In the genomic region with DNA sequence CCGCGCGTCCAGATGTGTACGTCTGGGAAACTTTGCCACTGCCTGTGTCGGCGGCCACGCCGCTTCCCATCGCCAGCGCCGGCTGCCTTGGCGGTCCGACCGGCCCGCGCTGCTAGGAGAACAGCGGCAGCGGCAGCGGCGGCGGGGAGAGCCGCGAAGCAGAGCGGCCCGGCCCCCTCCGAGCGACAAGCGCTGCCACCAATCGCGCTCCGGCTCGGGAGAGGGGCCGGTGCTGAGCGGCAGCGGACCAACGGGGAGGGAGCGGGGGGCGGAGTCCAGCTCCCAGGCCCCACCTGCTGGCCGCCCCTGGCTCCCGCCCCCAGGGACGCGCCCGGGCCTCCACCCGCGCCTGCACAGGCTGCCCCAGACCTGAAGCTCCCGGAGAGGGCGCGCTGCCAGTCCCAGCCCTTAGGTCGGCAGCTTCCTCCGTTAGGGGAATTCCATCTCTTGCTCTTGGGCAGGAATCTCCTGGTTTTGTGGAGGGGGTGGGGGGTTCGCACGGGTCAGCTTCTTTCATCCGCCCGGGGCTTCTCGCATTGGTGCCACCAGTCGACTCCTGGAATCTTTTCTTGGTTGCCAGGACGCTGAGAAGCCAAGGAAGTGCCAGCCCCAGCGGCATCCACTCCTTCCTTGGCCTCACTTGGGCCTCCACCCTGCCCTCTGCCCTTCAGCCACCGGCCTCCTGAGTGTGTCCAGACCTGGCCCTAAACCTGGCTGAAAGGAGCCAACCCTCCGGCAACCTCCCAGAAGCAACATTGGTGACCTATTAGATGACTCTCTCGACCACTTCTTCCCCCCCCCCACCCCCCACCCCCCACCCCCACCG, we compare ENCODE assay signal across 8 cellular contexts. TPM values are rescaled to one million over a fixed set of nuclear protein-coding genes. Genes with fewer than 3 reads are reported as not detected.
DNase-seq lines count a peak whose midpoint lies in the region; ATAC-seq, FAIRE-seq and TF ChIP-seq lines count a peak whose summit lies in the region.

A gene (minus strand): TSS at position 125 of the 826 bp plus-strand sequence.

- 4% methylated on average over 56 of the region's 62 CpGs for WGBS in GM12878 (ENCODE audit: insufficient coverage, insufficient replicate concordance, low lambda C conversion rate, missing lambda C conversion rate)

- no peaks in the 10 kb centered on the region for H3K9me3 Mint-ChIP-seq in T-helper 2 cell treated with Interferon-gamma antibody and Interleukin-4, amounts not matched to agents 5 μg/mL and 100 μg/mL, for 36 hours

- peak within 1 kb of the TSS; percentile 41 for H3K27ac ChIP-seq in GM12878 (ENCODE audit: control insufficient read depth, insufficient read depth)

- peaks cover 45% of the 10 kb centered on the region for H3K79me2 ChIP-seq in GM12878 (ENCODE audit: control insufficient read depth, insufficient read depth, low read length)

- no peak for TF ChIP-seq EP300 in GM12878 (IDR thresholded peaks at IDR 0.05; ENCODE audit: borderline replicate concordance in 1 of 2, control insufficient read depth in 1 of 2, low read depth in 2 of 2, low read length in 2 of 2)

- no TSS peak for BruUV-seq in GM12878 (replicated peaks; lab: Mats Ljungman, UMichigan)

- in situ Hi-C loops in GM12878 (cut with MboI), result no loop called here

- H3K4me1 Mint-ChIP-seq in T-helper 2 cell treated with Interferon-gamma antibody and Interleukin-4, amounts not matched to agents 5 μg/mL and 100 μg/mL, for 36 hours (ENCODE audit: low read depth), result peaks cover 4% of the 10 kb centered on the region

- peak; percentile 23 for FAIRE-seq in GM12878 (lab: Jason Lieb, UNC)

- peak within 1 kb of the TSS; percentile 35 for H3K27ac Mint-ChIP-seq in T-helper 2 cell treated with Interferon-gamma antibody and Interleukin-4, amounts not matched to agents 5 μg/mL and 100 μg/mL, for 36 hours

- RAD21 ChIA-PET in GM12878 (lab: Charles Lee; ENCODE audit: unreplicated experiment), result interaction anchor here (1.4 to 1.7 kb wide), 6 partner anchors 40 to 587 kb away, joined by 3 to 8 read pairs (median 4); no protein-coding TSS in a partner anchor

- H3K27me3 Mint-ChIP-seq in T-helper 2 cell treated with Interferon-gamma antibody and Interleukin-4, amounts not matched to agents 5 μg/mL and 100 μg/mL, for 36 hours (ENCODE audit: low read depth), result peaks cover 66% of the 10 kb centered on the region

- H3K9me3 ChIP-seq in GM12878 (replicated peaks; ENCODE audit: control insufficient read depth, insufficient read depth, low read length), result no peaks in the 10 kb centered on the region

- no peak for TF ChIP-seq RAD21 in GM12878 (IDR thresholded peaks at IDR 0.05; ENCODE audit: insufficient read depth, low read depth, low read length)

- peak within 1 kb of the TSS; percentile 88 for H3K4me3 ChIP-seq in GM12878
- H3K4me3 ChIP-seq in retinal pigment epithelial cell (ENCODE audit: low read length), result peak within 1 kb of the TSS; percentile 64

- TF ChIP-seq CTCF in GM12878 (IDR thresholded peaks at IDR 0.05 in 2 of 3, conservative IDR thresholded peaks at IDR 0.05 in 1 of 3; ENCODE audit: control insufficient read depth in 2 of 3, extremely low read depth in 1 of 3, insufficient read depth in 1 of 3, low read depth in 3 of 3, low read length in 3 of 3) (peak in 2 of 3 experiments; percentile 45 to 46; a peak in 4 of 6 replicates), retinal pigment epithelial cell (conservative IDR thresholded peaks at IDR 0.05; ENCODE audit: low read depth, low read length) (peak; percentile 43)

- H3K9ac ChIP-seq in GM12878 (ENCODE audit: control insufficient read depth, insufficient read depth, low read length), result peak within 1 kb of the TSS; percentile 65

- H3K36me3 Mint-ChIP-seq in T-helper 2 cell treated with Interferon-gamma antibody and Interleukin-4, amounts not matched to agents 5 μg/mL and 100 μg/mL, for 36 hours (ENCODE audit: low read depth), result no peaks in the 10 kb centered on the region

- intact Hi-C loops in GM12878 (cut with micrococcal nuclease; ENCODE audit: unreplicated experiment), result loop anchor here (5.0 kb wide), 1 partner anchor 165 kb away; no protein-coding TSS in a partner anchor

- no peaks in the 10 kb centered on the region for H4K20me1 ChIP-seq in GM12878 (ENCODE audit: control insufficient read depth, insufficient read depth)

- SMC1A ChIA-PET in GM12878 (lab: Charles Lee; ENCODE audit: uncharacterized antibody, unreplicated experiment), result interaction anchor here (0.6 to 2.3 kb wide), 6 partner anchors 13 to 586 kb away, joined by 3 to 5 read pairs (median 3); no protein-coding TSS in a partner anchor

- H3K4me3 Mint-ChIP-seq in T-helper 2 cell treated with Interferon-gamma antibody and Interleukin-4, amounts not matched to agents 5 μg/mL and 100 μg/mL, for 36 hours, result peak within 1 kb of the TSS; percentile 82

- POLR2A ChIA-PET in GM12878 (lab: Charles Lee), result interaction anchor here (0.7 to 1.1 kb wide), 2 partner anchors 10 to 40 kb away, joined by 4 read pairs; no protein-coding TSS in a partner anchor

- no peaks in the 10 kb centered on the region; the same call in 1 of the 2 replicates for H3K4me1 ChIP-seq in GM12878 (ENCODE audit: control insufficient read depth, insufficient read depth, low read length)

- DNase-seq in NCI-H146 (lab: John Stamatoyannopoulos, UW), result peak; percentile 93
- peak; percentile 88 for DNase-seq in T-helper 2 cell treated with Interferon-gamma antibody and Interleukin-4, amounts not matched to agents 5 μg/mL and 100 μg/mL, for 36 hours (ENCODE audit: low spot score)
- peak; percentile 68 for DNase-seq in GM12878 (ENCODE audit: low read depth, low spot score)
- peak; percentile 85 to 92 for DNase-seq in hippocampal formation (lab: John Stamatoyannopoulos, UW)
- peak; percentile 77 for DNase-seq in retinal pigment epithelial cell (ENCODE audit: low read depth)
- no peak for DNase-seq in effector CD8-positive, alpha-beta T cell (lab: John Stamatoyannopoulos, UW)

- no peaks in the 10 kb centered on the region for H3K36me3 ChIP-seq in GM12878 (ENCODE audit: control insufficient read depth in 2 of 2, insufficient read depth in 2 of 2, low read length in 1 of 2)

- H3K4me2 ChIP-seq in GM12878 (ENCODE audit: control insufficient read depth, insufficient read depth), result peak within 1 kb of the TSS; percentile 88

- ATAC-seq in GM18499 (IDR thresholded peaks at IDR 0.05; ENCODE audit: insufficient read depth, unreplicated experiment) (peak; percentile 35), HG02870 (IDR thresholded peaks at IDR 0.05; ENCODE audit: unreplicated experiment) (peak; percentile 89), GM12878 (peak; percentile 94)

- H2AFZ ChIP-seq in GM12878 (ENCODE audit: control insufficient read depth, low read depth, low read length), result peak within 1 kb of the TSS; percentile 86

- no peaks in the 10 kb centered on the region; a peak in 1 of 4 replicates for H3K27me3 ChIP-seq in GM12878 (replicated peaks in 1 of 2; ENCODE audit: control insufficient read depth in 2 of 2, insufficient read depth in 2 of 2, low read length in 1 of 2)

- CTCF ChIA-PET in GM12878 (lab: Yijun Ruan, JAX), result interaction anchor here (0.6 to 2.6 kb wide), 9 partner anchors 13 to 621 kb away, joined by 3 to 10 read pairs (median 3); no protein-coding TSS in a partner anchor

- TF ChIP-seq POLR2A in GM12878 (IDR thresholded peaks at IDR 0.05; ENCODE audit: low read depth, low read length), result peak; percentile 79

TF ChIP-seq in GM12878, 131 proteins besides CTCF, POLR2A, EP300 and RAD21 (continues in another document):
- no peak for TF ChIP-seq EZH2 (IDR thresholded peaks at IDR 0.05; ENCODE audit: borderline replicate concordance, control insufficient read depth, low read depth, low read length)
- TF ChIP-seq, protein P1, sequence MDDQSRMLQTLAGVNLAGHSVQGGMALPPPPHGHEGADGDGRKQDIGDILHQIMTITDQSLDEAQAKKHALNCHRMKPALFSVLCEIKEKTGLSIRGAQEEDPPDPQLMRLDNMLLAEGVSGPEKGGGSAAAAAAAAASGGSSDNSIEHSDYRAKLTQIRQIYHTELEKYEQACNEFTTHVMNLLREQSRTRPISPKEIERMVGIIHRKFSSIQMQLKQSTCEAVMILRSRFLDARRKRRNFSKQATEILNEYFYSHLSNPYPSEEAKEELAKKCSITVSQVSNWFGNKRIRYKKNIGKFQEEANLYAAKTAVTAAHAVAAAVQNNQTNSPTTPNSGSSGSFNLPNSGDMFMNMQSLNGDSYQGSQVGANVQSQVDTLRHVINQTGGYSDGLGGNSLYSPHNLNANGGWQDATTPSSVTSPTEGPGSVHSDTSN (IDR thresholded peaks at IDR 0.05; ENCODE audit: insufficient replicate concordance, low read depth, low read length), result peak; percentile 95
- no peak for TF ChIP-seq SUPT20H (IDR thresholded peaks at IDR 0.05; ENCODE audit: borderline replicate concordance, control insufficient read depth, low read depth, low read length)
- peak; percentile 97 for TF ChIP-seq DPF2 (IDR thresholded peaks at IDR 0.05)
- TF ChIP-seq TAF1 (IDR thresholded peaks at IDR 0.05; ENCODE audit: borderline replicate concordance, low read depth, low read length), result peak; percentile 63; the same call in 1 of the 2 replicates
- no peak for TF ChIP-seq YBX1 (IDR thresholded peaks at IDR 0.05)
- TF ChIP-seq NR2F1 (conservative IDR thresholded peaks at IDR 0.05), result 0 out of 2 replicates have a peak, but pooled peaks have one; percentile 19
- TF ChIP-seq POLR2AphosphoS2 (IDR thresholded peaks at IDR 0.05; ENCODE audit: low read depth, low read length), result no peak
- no peak for TF ChIP-seq ZNF207 (IDR thresholded peaks at IDR 0.05; ENCODE audit: borderline replicate concordance)

RNA-seq across cellular contexts. Expression of the gene that starts here (rescaled TPM):
- 64.7 and 65.5 TPM in 2 replicates for total RNA-seq in GM12878 (2013; cell fraction: nucleolus; rRNA removed)
- 10.5 and 10.6 TPM in 2 replicates for total RNA-seq in GM12878 (2014; rRNA removed)
- 5.0 and 5.3 TPM in 2 replicates for total RNA-seq in GM12878 (2014; rRNA removed; fragmentation: Illumina TruSeq; extraction: Trizol)
- 7.0 and 7.9 TPM in 2 replicates for total RNA-seq in GM12878 (2021)
- 2.1 TPM for polyA plus RNA-seq in GM12878 (2011; ENCODE audit: low read depth)
- 8.4 and 14.2 TPM in 2 replicates for polyA plus RNA-seq in GM12878 (2011; rRNA removed)
- polyA plus RNA-seq in GM12878 (2011; cell fraction: cytosol; rRNA removed), result 18.5 and 20.2 TPM in 2 replicates
- polyA plus RNA-seq in GM12878 (2011; cell fraction: nucleus; rRNA removed), result 17.3 and 18.2 TPM in 2 replicates
- polyA plus RNA-seq in GM12878 (2012), result 4.6 and 7.8 TPM in 2 replicates
- polyA plus RNA-seq in GM12878 (2014; fragmentation: Illumina TruSeq; extraction: Trizol), result 1.1 and 3.5 TPM in 2 replicates
- 1 to 10 TPM; 1.2 to 2.0 TPM for polyA plus RNA-seq in GM12878 (2014; fragmentation: Nextera tagmentation; extraction: Ambion mirVana)
- 5.7 and 8.0 TPM in 2 replicates for polyA plus RNA-seq in GM12878 (2014; rRNA removed)
- polyA plus RNA-seq in GM12878 (2016; fragmentation: Nextera tagmentation; extraction: Ambion mirVana), result 1 to 10 TPM; 7.7 to 8.5 TPM
- 20.5 and 28.1 TPM in 2 replicates for polyA minus RNA-seq in GM12878 (2011; rRNA and poly(A)+ RNA removed)
- 2.8 and 4.7 TPM in 2 replicates for polyA minus RNA-seq in GM12878 (2011; cell fraction: cytosol; rRNA and poly(A)+ RNA removed)
- 33.4 and 56.9 TPM in 2 replicates for polyA minus RNA-seq in GM12878 (2011; cell fraction: nucleus; rRNA and poly(A)+ RNA removed)

Comparison
In these comparisons a context has a peak if more than half of its experiments do, and no peak if none do; other contexts are left out.
1. ATAC-seq: peak in every context shown above with its lines; median percentile 94 in GM12878; 89 in HG02870; 35 in GM18499.